Comparison of ENCODE assay signal across 14 cellular contexts in genomic region chr22:24422078-24422665, GRCh38. TPM values are rescaled to one million over a fixed set of nuclear protein-coding genes. Genes with fewer than 3 reads are reported as not detected.
DNase-seq lines count a peak whose midpoint lies in the region; ATAC-seq and TF ChIP-seq lines count a peak whose summit lies in the region.
"Had no signal": no experiment of that assay in that cellular context is flagged by ENCODE, and none has a peak within 500 bp of the region (broad histone marks: within the 10 kb centered on the region; RNA-seq: fewer than 3 reads in every experiment).

No MANE protein-coding gene starts in this region.

- no peak overlapping the region for H3K27ac Mint-ChIP-seq in activated B cell treated with CpG ODN at 0.5 μM for 24 hours
- H3K27ac Mint-ChIP-seq in immature natural killer cell, result no peak overlapping the region
- H3K27ac Mint-ChIP-seq in stimulated activated naive CD8-positive, alpha-beta T cell treated with anti-CD3 and anti-CD28 coated beads, Interleukin-15, amount 100 ng/mL, for 72 hours, result peak overlapping the region in 1 of 2 donors; percentile 95

- H3K36me3 Mint-ChIP-seq in activated B cell treated with CpG ODN at 0.5 μM for 24 hours (ENCODE audit: low read depth) (no peaks in the 10 kb centered on the region), immature natural killer cell (peaks cover 0 to 1% (median 0%) of the 10 kb centered on the region in 3 donors)

- H3K27me3 ChIP-seq in left ventricle myocardium inferior (ENCODE audit: low read depth), result no peaks in the 10 kb centered on the region
- no peaks in the 10 kb centered on the region for H3K27me3 ChIP-seq in MG63
- H3K27me3 ChIP-seq: testis had no signal

- H3K4me3 Mint-ChIP-seq in activated B cell treated with CpG ODN at 0.5 μM for 24 hours (peak overlapping the region; percentile 69), immature natural killer cell (peak overlapping the region; percentile 17 to 72 (median 62))
- H3K4me3 Mint-ChIP-seq in stimulated activated naive CD8-positive, alpha-beta T cell treated with anti-CD3 and anti-CD28 coated beads, Interleukin-15, amount 100 ng/mL, for 72 hours, result peak overlapping the region; percentile 30 to 60

- no peaks in the 10 kb centered on the region for H3K36me3 ChIP-seq in left ventricle myocardium inferior
- H3K36me3 ChIP-seq in MG63, result no peaks in the 10 kb centered on the region; the same call in 1 of the 2 replicates
- H3K36me3 ChIP-seq: HAP-1 had no signal

- H3K27ac ChIP-seq in left ventricle myocardium inferior (replicated peaks), result peak overlapping the region; percentile 79
- H3K27ac ChIP-seq: KMS-11, testis, VCaP had no signal

- intact Hi-C loops in left ventricle myocardium inferior (cut with micrococcal nuclease) (loop anchor here (10.0 kb wide), 1 partner anchor 63 kb away; no protein-coding TSS in a partner anchor), cardiac septum (cut with DNase I) (loop anchor here (5.0 kb wide), 4 partner anchors 65 to 105 kb away; no protein-coding TSS in a partner anchor), activated B cell treated with CpG ODN at 0.5 μM for 24 hours (cut with micrococcal nuclease) (no loop called here)

- TF ChIP-seq CTCF in left ventricle myocardium inferior (IDR thresholded peaks at IDR 0.05; ENCODE audit: borderline replicate concordance) (no peak), activated B cell treated with CpG ODN at 0.5 μM for 24 hours (IDR thresholded peaks at IDR 0.05) (no peak)

- H3K4me1 Mint-ChIP-seq in activated B cell treated with CpG ODN at 0.5 μM for 24 hours, result peaks cover 33% of the 10 kb centered on the region
- H3K4me1 Mint-ChIP-seq in immature natural killer cell, result peaks cover 18 to 19% of the 10 kb centered on the region in 2 donors
- H3K4me1 Mint-ChIP-seq in stimulated activated naive CD8-positive, alpha-beta T cell treated with anti-CD3 and anti-CD28 coated beads, Interleukin-15, amount 100 ng/mL, for 72 hours, result peaks cover 46% of the 10 kb centered on the region

- DNase-seq in left ventricle myocardium inferior (no peak), cardiac septum (ENCODE audit: low spot score) (no peak), activated B cell treated with CpG ODN at 0.5 μM for 24 hours (no peak), immature natural killer cell (no peak), MG63 (no peak), iPS-NIHi11 (ENCODE audit: low spot score) (no peak), dedifferentiated amniotic fluid mesenchymal stem cell (ENCODE audit: extremely low spot score) (no peak)
- no peak for DNase-seq in stimulated activated naive CD8-positive, alpha-beta T cell treated with anti-CD3 and anti-CD28 coated beads, Interleukin-15, amount 100 ng/mL, for 72 hours
- DNase-seq: AML-193, NCI-H2227 treated with DMSO at 0.1 percent for 48 hours, testis had no signal

- CTCF ChIA-PET in activated B cell treated with CpG ODN at 0.5 μM for 24 hours (lab: Charles Lee), result interaction anchor here (0.8 to 5.2 kb wide), 12 partner anchors 13 to 104 kb away, joined by 3 to 58 read pairs (median 8); no protein-coding TSS in a partner anchor

- no peaks in the 10 kb centered on the region for H3K27me3 Mint-ChIP-seq in activated B cell treated with CpG ODN at 0.5 μM for 24 hours
- peaks cover 0 to 9% (median 4%) of the 10 kb centered on the region in 3 donors for H3K27me3 Mint-ChIP-seq in immature natural killer cell (ENCODE audit: low read depth in 3 of 3)
- peaks cover 9% of the 10 kb centered on the region for H3K27me3 Mint-ChIP-seq in stimulated activated naive CD8-positive, alpha-beta T cell treated with anti-CD3 and anti-CD28 coated beads, Interleukin-15, amount 100 ng/mL, for 72 hours

- POLR2A ChIA-PET in activated B cell treated with CpG ODN at 0.5 μM for 24 hours (lab: Charles Lee), result interaction anchor here (0.8 to 7.8 kb wide), 3 partner anchors 14 to 81 kb away, joined by 3 to 154 read pairs (median 15); no protein-coding TSS in a partner anchor

- H3K4me1 ChIP-seq in left ventricle myocardium inferior, result peaks cover 68% of the 10 kb centered on the region

- H3K9me3 ChIP-seq in left ventricle myocardium inferior (replicated peaks) (no peaks in the 10 kb centered on the region), MG63 (no peaks in the 10 kb centered on the region)
- H3K9me3 ChIP-seq: HAP-1, testis had no signal

- H3K9me3 Mint-ChIP-seq in activated B cell treated with CpG ODN at 0.5 μM for 24 hours (no peaks in the 10 kb centered on the region), immature natural killer cell (no peaks in the 10 kb centered on the region)
- H3K9me3 Mint-ChIP-seq in stimulated activated naive CD8-positive, alpha-beta T cell treated with anti-CD3 and anti-CD28 coated beads, Interleukin-15, amount 100 ng/mL, for 72 hours, result no peaks in the 10 kb centered on the region

- no peak overlapping the region for H3K4me3 ChIP-seq in left ventricle myocardium inferior
- no peak overlapping the region for H3K4me3 ChIP-seq in MG63
- H3K4me3 ChIP-seq: HAP-1, testis had no signal

- no peak for ATAC-seq in activated B cell treated with CpG ODN at 0.5 μM for 24 hours (ENCODE audit: low read depth)
- ATAC-seq in stimulated activated naive CD8-positive, alpha-beta T cell treated with anti-CD3 and anti-CD28 coated beads, Interleukin-15, amount 100 ng/mL, for 72 hours, result no peak

RNA-seq across cellular contexts. Expression of gene ADORA2A, which starts 5.2 kb away (rescaled TPM):
- 3.6 TPM for total RNA-seq in left ventricle myocardium inferior
- total RNA-seq in cardiac septum, result 5.3 TPM
- total RNA-seq in activated B cell treated with CpG ODN at 0.5 μM for 24 hours, result 35.7 and 35.8 TPM in 2 replicates
- 1 to 10 TPM; 4.6 to 6.8 (median 5.3) TPM for polyA plus RNA-seq in immature natural killer cell
- 0.16 and 2.0 TPM in 2 replicates for total RNA-seq in MG63 (2014; rRNA removed; shearing (Covaris generic); ENCODE audit: low replicate concordance)
